Comparison of ENCODE assay signal across 21 cellular contexts in the genomic region with DNA sequence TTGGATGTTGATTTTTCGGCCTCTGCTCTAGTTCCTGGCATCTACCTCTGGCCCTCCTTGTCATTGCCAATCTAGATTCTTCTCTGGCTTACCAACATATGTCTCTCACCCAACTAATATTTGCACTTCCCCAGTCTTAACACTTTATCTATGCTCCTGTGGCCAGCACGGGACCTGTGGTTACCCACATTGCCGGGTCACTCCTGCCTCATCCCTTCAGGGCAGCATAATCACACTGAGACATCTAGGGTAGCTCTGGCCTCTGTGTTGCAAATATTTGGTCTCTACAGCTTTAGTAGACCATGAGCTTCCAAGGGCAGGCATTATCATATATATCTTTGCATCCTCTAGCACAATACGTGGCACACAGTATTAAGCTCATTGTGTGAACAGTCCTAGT.
"Had no signal": no experiment of that assay in that cellular context is flagged by ENCODE, and none has a peak within 500 bp of the region (broad histone marks: within the 10 kb centered on the region; RNA-seq: fewer than 3 reads in every experiment).

No MANE protein-coding gene starts in this region.

- ATAC-seq: activated CD8-positive, alpha-beta memory T cell treated with anti-CD3 and anti-CD28 coated beads, Interleukin-2, amount 10 ng/mL, durations not matched to agents 7 days and 5 days; foreskin keratinocyte; left lobe of liver; WTC11 had no signal

- H3K27me3 ChIP-seq: dorsolateral prefrontal cortex, thyroid gland had no signal

- H3K9me3 ChIP-seq: thyroid gland had no signal

- H3K9me3 Mint-ChIP-seq: activated CD4-positive, alpha-beta memory T cell treated with anti-CD3 and anti-CD28 coated beads for 36 hours; activated naive CD8-positive, alpha-beta T cell treated with anti-CD3 and anti-CD28 coated beads for 36 hours had no signal

- H3K27me3 Mint-ChIP-seq: activated CD4-positive, alpha-beta memory T cell treated with anti-CD3 and anti-CD28 coated beads for 36 hours; activated naive CD8-positive, alpha-beta T cell treated with anti-CD3 and anti-CD28 coated beads for 36 hours had no signal

- H3K4me3 Mint-ChIP-seq: activated CD4-positive, alpha-beta memory T cell treated with anti-CD3 and anti-CD28 coated beads for 36 hours; activated CD8-positive, alpha-beta memory T cell treated with anti-CD3 and anti-CD28 coated beads, Interleukin-2, amount 10 ng/mL, durations not matched to agents 7 days and 5 days; activated naive CD8-positive, alpha-beta T cell treated with anti-CD3 and anti-CD28 coated beads for 36 hours; brain; mesothelial cell of epicardium; WTC11 had no signal

- H3K27ac ChIP-seq: dorsolateral prefrontal cortex, foreskin keratinocyte, thyroid gland had no signal

- H3K4me1 ChIP-seq: foreskin keratinocyte, thyroid gland had no signal

- H3K4me3 ChIP-seq: dorsolateral prefrontal cortex, lung, thyroid gland had no signal

- H3K4me1 Mint-ChIP-seq: activated CD8-positive, alpha-beta memory T cell treated with anti-CD3 and anti-CD28 coated beads, Interleukin-2, amount 10 ng/mL, durations not matched to agents 7 days and 5 days; activated naive CD8-positive, alpha-beta T cell treated with anti-CD3 and anti-CD28 coated beads for 36 hours had no signal

- H3K27ac Mint-ChIP-seq: activated CD4-positive, alpha-beta memory T cell treated with anti-CD3 and anti-CD28 coated beads for 36 hours; activated CD8-positive, alpha-beta memory T cell treated with anti-CD3 and anti-CD28 coated beads, Interleukin-2, amount 10 ng/mL, durations not matched to agents 7 days and 5 days; activated naive CD8-positive, alpha-beta T cell treated with anti-CD3 and anti-CD28 coated beads for 36 hours; brain; mesothelial cell of epicardium; progenitor cell of endocrine pancreas; WTC11 had no signal

- H3K36me3 Mint-ChIP-seq: activated CD4-positive, alpha-beta memory T cell treated with anti-CD3 and anti-CD28 coated beads for 36 hours; activated CD8-positive, alpha-beta memory T cell treated with anti-CD3 and anti-CD28 coated beads, Interleukin-2, amount 10 ng/mL, durations not matched to agents 7 days and 5 days; activated naive CD8-positive, alpha-beta T cell treated with anti-CD3 and anti-CD28 coated beads for 36 hours; brain; WTC11 had no signal

- H3K36me3 ChIP-seq: thyroid gland had no signal

- DNase-seq: activated CD4-positive, alpha-beta memory T cell treated with anti-CD3 and anti-CD28 coated beads for 36 hours; activated CD4-positive, alpha-beta T cell treated with anti-CD3 and anti-CD28 coated beads for 4 hours; activated CD8-positive, alpha-beta memory T cell treated with anti-CD3 and anti-CD28 coated beads, Interleukin-2, amount 10 ng/mL, durations not matched to agents 7 days and 5 days; activated naive CD8-positive, alpha-beta T cell treated with anti-CD3 and anti-CD28 coated beads for 36 hours; central memory CD4-positive, alpha-beta T cell; dorsolateral prefrontal cortex; foreskin keratinocyte; head of caudate nucleus; kidney; stimulated activated CD4-positive, alpha-beta T cell treated with anti-CD3 and anti-CD28 coated beads, Interleukin-12 subunit alpha, Interleukin-12 subunit beta, amount 100 ng/mL, for 4 hours; stimulated activated CD4-positive, alpha-beta T cell treated with anti-CD3 and anti-CD28 coated beads, Interleukin-1b, Interleukin-23, amount 100 ng/mL, for 48 hours; stimulated activated CD8-positive, alpha-beta memory T cell treated with anti-CD3 and anti-CD28 coated beads, Interleukin-4, amount 100 ng/mL, for 48 hours; stimulated activated naive CD4-positive, alpha-beta T cell; T1000; thyroid gland had no signal
